ENCODE assay signal across 9 cellular contexts in genomic region chr14:78005325-78005724, GRCh38.
A peak's percentile ranks its signal among the peaks of the same experiment; 100 is the strongest.
DNase-seq lines count a peak whose midpoint lies in the region; ATAC-seq and TF ChIP-seq lines count a peak whose summit lies in the region.
"Had no signal": no experiment of that assay in that cellular context is flagged by ENCODE, and none has a peak within 500 bp of the region (broad histone marks: within the 10 kb centered on the region; RNA-seq: fewer than 3 reads in every experiment).

No MANE protein-coding gene starts in this region.

- ATAC-seq in HG02973 (IDR thresholded peaks at IDR 0.05; ENCODE audit: unreplicated experiment) (peak; percentile 90), natural killer cell (peak in 2 of 3 donors; percentile 36 to 61), GM23338 (no peak)

- H3K4me1 Mint-ChIP-seq in natural killer cell: no peaks in the 10 kb centered on the region
- H3K4me1 Mint-ChIP-seq in GM23338: no peaks in the 10 kb centered on the region

- H3K4me2 ChIP-seq in GM23338: no peak overlapping the region

- H3K27me3 Mint-ChIP-seq in natural killer cell (ENCODE audit: low read depth in 2 of 2) (peaks cover 7 to 18% of the 10 kb centered on the region in 2 donors), GM23338 (ENCODE audit: insufficient read depth, low read depth, poor library complexity) (peaks cover 4% of the 10 kb centered on the region)

- DNase-seq in NCI-H1417 (lab: John Stamatoyannopoulos, UW) (peak in 2 of 3 experiments; percentile 22 to 61), NCI-H1417 treated with DMSO at 0.1 percent for 48 hours (lab: John Stamatoyannopoulos, UW) (no peak), RPMI7951 (ENCODE audit: low read depth) (peak; percentile 71), natural killer cell (no peak), GM23338 (ENCODE audit: low spot score) (no peak), T-helper 9 cell (no peak), esophagus muscularis mucosa (ENCODE audit: extremely low spot score) (no peak)
- DNase-seq: head of caudate nucleus had no signal

- H3K4me3 Mint-ChIP-seq in natural killer cell (no peak overlapping the region), GM23338 (no peak overlapping the region)

- no peaks in the 10 kb centered on the region for H3K79me2 ChIP-seq in GM23338 (replicated peaks; ENCODE audit: insufficient read depth)

- H3K27me3 ChIP-seq in GM23338 (ENCODE audit: insufficient read depth) (no peaks in the 10 kb centered on the region), esophagus muscularis mucosa (peaks cover 0 to under 1% (median 0%) of the 10 kb centered on the region in 4 donors)

- 54% methylated on average over 1 of the region's 1 CpG for WGBS in esophagus muscularis mucosa

- no peak overlapping the region for H2AFZ ChIP-seq in GM23338

- H3K9me3 Mint-ChIP-seq in natural killer cell: peaks cover 4 to 5% of the 10 kb centered on the region in 2 donors
- peaks cover 49% of the 10 kb centered on the region for H3K9me3 Mint-ChIP-seq in GM23338

- TF ChIP-seq CTCF in natural killer cell (IDR thresholded peaks at IDR 0.05) (no peak), GM23338 (conservative IDR thresholded peaks at IDR 0.05; ENCODE audit: low read depth in 2 of 2) (no peak), esophagus muscularis mucosa (IDR thresholded peaks at IDR 0.05) (no peak)

- H3K9me2 ChIP-seq in GM23338 (ENCODE audit: insufficient read depth): no peaks in the 10 kb centered on the region

- no peak for TF ChIP-seq POLR2A in esophagus muscularis mucosa (IDR thresholded peaks at IDR 0.05; ENCODE audit: low read depth)

- H3K4me1 ChIP-seq in GM23338 (ENCODE audit: insufficient read depth) (no peaks in the 10 kb centered on the region), esophagus muscularis mucosa (no peaks in the 10 kb centered on the region)

- H3K36me3 Mint-ChIP-seq in natural killer cell: peaks cover 15% of the 10 kb centered on the region
- peaks cover 22% of the 10 kb centered on the region for H3K36me3 Mint-ChIP-seq in GM23338 (ENCODE audit: low read depth)

- H4K20me1 ChIP-seq in GM23338 (replicated peaks; ENCODE audit: insufficient read depth): no peaks in the 10 kb centered on the region

- peaks cover 0 to 28% (median 7%) of the 10 kb centered on the region in 4 donors for H3K9me3 ChIP-seq in esophagus muscularis mucosa

- H3K27ac Mint-ChIP-seq in natural killer cell (no peak overlapping the region), GM23338 (no peak overlapping the region)

- TF ChIP-seq EP300 in esophagus muscularis mucosa (IDR thresholded peaks at IDR 0.05): no peak

- no peak overlapping the region for H3K27ac ChIP-seq in GM23338 (ENCODE audit: low read depth)
- no peak overlapping the region for H3K27ac ChIP-seq in esophagus muscularis mucosa (replicated peaks in 1 of 4)

- intact Hi-C loops in natural killer cell (cut with micrococcal nuclease) (no loop called here), esophagus muscularis mucosa (cut with DNase I) (no loop called here)

- no peaks in the 10 kb centered on the region for H3F3A ChIP-seq in GM23338 (replicated peaks; ENCODE audit: low read depth)

- H3K36me3 ChIP-seq in GM23338 (ENCODE audit: insufficient read depth): no peaks in the 10 kb centered on the region
- no peaks in the 10 kb centered on the region for H3K36me3 ChIP-seq in esophagus muscularis mucosa

- no peak overlapping the region for H3K4me3 ChIP-seq in GM23338
- H3K4me3 ChIP-seq in esophagus muscularis mucosa: no peak overlapping the region

TF ChIP-seq in GM23338, 12 proteins besides CTCF, POLR2A, EP300 and RAD21:
- TF ChIP-seq POLR2AphosphoS5 (IDR thresholded peaks at IDR 0.05; ENCODE audit: low read depth) (no peak), EZH2 (IDR thresholded peaks at IDR 0.05; ENCODE audit: low read depth, unreplicated experiment) (no peak), ETS1 (IDR thresholded peaks at IDR 0.05) (no peak)
- TF ChIP-seq, protein P1, sequence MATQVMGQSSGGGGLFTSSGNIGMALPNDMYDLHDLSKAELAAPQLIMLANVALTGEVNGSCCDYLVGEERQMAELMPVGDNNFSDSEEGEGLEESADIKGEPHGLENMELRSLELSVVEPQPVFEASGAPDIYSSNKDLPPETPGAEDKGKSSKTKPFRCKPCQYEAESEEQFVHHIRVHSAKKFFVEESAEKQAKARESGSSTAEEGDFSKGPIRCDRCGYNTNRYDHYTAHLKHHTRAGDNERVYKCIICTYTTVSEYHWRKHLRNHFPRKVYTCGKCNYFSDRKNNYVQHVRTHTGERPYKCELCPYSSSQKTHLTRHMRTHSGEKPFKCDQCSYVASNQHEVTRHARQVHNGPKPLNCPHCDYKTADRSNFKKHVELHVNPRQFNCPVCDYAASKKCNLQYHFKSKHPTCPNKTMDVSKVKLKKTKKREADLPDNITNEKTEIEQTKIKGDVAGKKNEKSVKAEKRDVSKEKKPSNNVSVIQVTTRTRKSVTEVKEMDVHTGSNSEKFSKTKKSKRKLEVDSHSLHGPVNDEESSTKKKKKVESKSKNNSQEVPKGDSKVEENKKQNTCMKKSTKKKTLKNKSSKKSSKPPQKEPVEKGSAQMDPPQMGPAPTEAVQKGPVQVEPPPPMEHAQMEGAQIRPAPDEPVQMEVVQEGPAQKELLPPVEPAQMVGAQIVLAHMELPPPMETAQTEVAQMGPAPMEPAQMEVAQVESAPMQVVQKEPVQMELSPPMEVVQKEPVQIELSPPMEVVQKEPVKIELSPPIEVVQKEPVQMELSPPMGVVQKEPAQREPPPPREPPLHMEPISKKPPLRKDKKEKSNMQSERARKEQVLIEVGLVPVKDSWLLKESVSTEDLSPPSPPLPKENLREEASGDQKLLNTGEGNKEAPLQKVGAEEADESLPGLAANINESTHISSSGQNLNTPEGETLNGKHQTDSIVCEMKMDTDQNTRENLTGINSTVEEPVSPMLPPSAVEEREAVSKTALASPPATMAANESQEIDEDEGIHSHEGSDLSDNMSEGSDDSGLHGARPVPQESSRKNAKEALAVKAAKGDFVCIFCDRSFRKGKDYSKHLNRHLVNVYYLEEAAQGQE (IDR thresholded peaks at IDR 0.05; ENCODE audit: unreplicated experiment): no peak

Comparison
In these comparisons a context has a peak if more than half of its experiments do, and no peak if none do; other contexts are left out.
1. DNase-seq: peak in NCI-H1417 (2 of 3) and RPMI7951 (single experiment); none in NCI-H1417 treated with DMSO at 0.1 percent for 48 hours (single experiment), natural killer cell (single experiment), GM23338 (single experiment), T-helper 9 cell (single experiment) and esophagus muscularis mucosa (single experiment).